In genomic region chr2:236288373-236288772, GRCh38 we compare ENCODE assay signal across 17 cellular contexts. TPM values are rescaled to one million over a fixed set of nuclear protein-coding genes. Genes with fewer than 3 reads are reported as not detected.
"Had no signal": no experiment of that assay in that cellular context is flagged by ENCODE, and none has a peak within 500 bp of the region (broad histone marks: within the 10 kb centered on the region; RNA-seq: fewer than 3 reads in every experiment).

No MANE protein-coding gene starts in this region.

RNA-seq across cellular contexts. Expression of gene ASB18, which starts 24.2 kb away (rescaled TPM):
- total RNA-seq: activated CD4-positive, alpha-beta memory T cell treated with anti-CD3 and anti-CD28 coated beads, Interleukin-2, amount 10 ng/mL, durations not matched to agents 7 days and 5 days; activated CD4-positive, alpha-beta T cell treated with anti-CD3 and anti-CD28 coated beads for 36 hours; activated CD4-positive, alpha-beta T cell treated with anti-CD3 and anti-CD28 coated beads, Interleukin-2, amount 10 ng/mL, durations not matched to agents 7 days and 5 days; activated CD8-positive, alpha-beta T cell treated with anti-CD3 and anti-CD28 coated beads, Interleukin-2, amount 10 ng/mL, durations not matched to agents 7 days and 5 days; activated naive CD4-positive, alpha-beta T cell treated with anti-CD3 and anti-CD28 coated beads for 36 hours; activated naive CD4-positive, alpha-beta T cell treated with anti-CD3 and anti-CD28 coated beads, Interleukin-2, amount 50 U/mL, for 72 hours; activated naive CD8-positive, alpha-beta T cell treated with anti-CD3 and anti-CD28 coated beads for 36 hours; activated T-cell treated with anti-CD3 and anti-CD28 coated beads, Interleukin-2, amount 50 U/mL, for 4 hours; activated T-cell treated with anti-CD3 and anti-CD28 coated beads, Interleukin-2, amount 50 U/mL, for 72 hours; activated T-helper 1 cell treated with anti-CD3 and anti-CD28 coated beads, Interleukin-12 subunit alpha, Interleukin-12 subunit beta, Interleukin-2, Interleukin-4 antibody, amounts not matched to agents 30 ng/mL and 10 ng/mL and 1 ng/mL, durations not matched to agents 14 hours and 24 hours and 36 hours; activated T-helper 17 cell treated with anti-CD3 and anti-CD28 coated beads, Interleukin-2, amount 50 U/mL, for 72 hours; adrenal gland; aorta; astrocyte; body of pancreas; breast epithelium; WTC11 had no signal
- polyA plus RNA-seq: adrenal gland, aorta had no signal
